In the genomic region with DNA sequence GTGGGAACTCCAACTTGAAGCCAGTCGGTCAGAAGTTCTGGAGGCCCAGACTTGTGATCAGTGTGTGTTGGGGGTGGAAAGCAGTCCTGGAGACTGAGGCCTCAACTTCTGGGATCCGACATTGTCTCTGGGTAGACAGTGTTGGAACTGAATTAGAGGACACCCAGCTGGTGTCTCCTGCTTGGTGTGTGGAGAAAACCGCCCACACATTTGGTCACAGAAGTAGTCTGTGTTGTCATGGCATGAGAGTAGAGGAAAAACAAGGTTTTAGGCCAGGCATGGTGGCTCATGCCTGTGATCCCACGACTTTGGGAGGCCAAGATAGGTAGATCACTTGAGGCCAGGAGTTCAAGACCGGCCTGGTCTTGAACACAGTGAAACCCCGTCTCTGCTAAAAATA, we compare ENCODE assay signal across 23 cellular contexts. TPM values are rescaled to one million over a fixed set of nuclear protein-coding genes. Genes with fewer than 3 reads are reported as not detected.
A peak's percentile ranks its signal among the peaks of the same experiment; 100 is the strongest.
DNase-seq lines count a peak whose midpoint lies in the region; TF ChIP-seq lines count a peak whose summit lies in the region.
"Had no signal": no experiment of that assay in that cellular context is flagged by ENCODE, and none has a peak within 500 bp of the region (broad histone marks: within the 10 kb centered on the region; RNA-seq: fewer than 3 reads in every experiment).

No MANE protein-coding gene starts in this region.

- no peak overlapping the region for H3K4me3 Mint-ChIP-seq in activated CD4-positive, alpha-beta T cell treated with anti-CD3 and anti-CD28 coated beads, Interleukin-2, amount 10 ng/mL, durations not matched to agents 24 days and 14 days
- H3K4me3 Mint-ChIP-seq in activated CD4-positive, alpha-beta T cell treated with anti-CD3 and anti-CD28 coated beads, Interleukin-2, amount 10 ng/mL, durations not matched to agents 7 days and 5 days = no peak overlapping the region
- no peak overlapping the region for H3K4me3 Mint-ChIP-seq in activated naive CD8-positive, alpha-beta T cell treated with anti-CD3 and anti-CD28 coated beads for 36 hours
- H3K4me3 Mint-ChIP-seq: activated naive CD4-positive, alpha-beta T cell treated with anti-CD3 and anti-CD28 coated beads, Interleukin-2, amount 50 U/mL, for 24 hours had no signal

- H3K18ac ChIP-seq in trophoblast cell (ENCODE audit: low read length) = no peak overlapping the region

- H3K27ac ChIP-seq in GM23248 (0 out of 2 replicates have a peak overlapping the region, but pooled peaks have one; percentile 6), trophoblast cell (ENCODE audit: low read depth, low read length) (no peak overlapping the region)
- H3K27ac ChIP-seq: gastrocnemius medialis, Peyer's patch, psoas muscle, skin epidermis, thyroid gland had no signal

- peak overlapping the region; percentile 48 for H3K27ac Mint-ChIP-seq in activated CD4-positive, alpha-beta T cell treated with anti-CD3 and anti-CD28 coated beads, Interleukin-2, amount 10 ng/mL, durations not matched to agents 24 days and 14 days
- no peak overlapping the region for H3K27ac Mint-ChIP-seq in activated CD4-positive, alpha-beta T cell treated with anti-CD3 and anti-CD28 coated beads, Interleukin-2, amount 10 ng/mL, durations not matched to agents 7 days and 5 days
- peak overlapping the region; percentile 72 for H3K27ac Mint-ChIP-seq in activated naive CD8-positive, alpha-beta T cell treated with anti-CD3 and anti-CD28 coated beads for 36 hours
- H3K27ac Mint-ChIP-seq: activated naive CD4-positive, alpha-beta T cell treated with anti-CD3 and anti-CD28 coated beads, Interleukin-2, amount 50 U/mL, for 24 hours had no signal

- H3K27me3 Mint-ChIP-seq in activated CD4-positive, alpha-beta T cell treated with anti-CD3 and anti-CD28 coated beads, Interleukin-2, amount 10 ng/mL, durations not matched to agents 24 days and 14 days = no peaks in the 10 kb centered on the region
- no peaks in the 10 kb centered on the region for H3K27me3 Mint-ChIP-seq in activated CD4-positive, alpha-beta T cell treated with anti-CD3 and anti-CD28 coated beads, Interleukin-2, amount 10 ng/mL, durations not matched to agents 7 days and 5 days
- H3K27me3 Mint-ChIP-seq in activated naive CD8-positive, alpha-beta T cell treated with anti-CD3 and anti-CD28 coated beads for 36 hours = no peaks in the 10 kb centered on the region
- H3K27me3 Mint-ChIP-seq: activated naive CD4-positive, alpha-beta T cell treated with anti-CD3 and anti-CD28 coated beads, Interleukin-2, amount 50 U/mL, for 24 hours had no signal

- H3K79me2 ChIP-seq in GM23248 (ENCODE audit: insufficient read depth) = peaks cover 100% of the 10 kb centered on the region
- H3K79me2 ChIP-seq in trophoblast cell (ENCODE audit: control insufficient read depth, insufficient read depth, low read length, poor library complexity) = peaks cover 2% of the 10 kb centered on the region

- H3K14ac ChIP-seq in trophoblast cell (ENCODE audit: low read length) = no peak overlapping the region

- in situ Hi-C loops in GM23248 (cut with MboI) = no loop called here

- peaks cover 20% of the 10 kb centered on the region for H3K4me1 ChIP-seq in GM23248 (ENCODE audit: insufficient read depth)
- peaks cover 0 to 3% of the 10 kb centered on the region in 2 experiments for H3K4me1 ChIP-seq in trophoblast cell (ENCODE audit: control insufficient read depth in 1 of 2, insufficient read depth in 2 of 2, low read length in 2 of 2)
- H3K4me1 ChIP-seq: gastrocnemius medialis, Peyer's patch, psoas muscle, thyroid gland had no signal

- CTCF ChIA-PET in activated CD4-positive, alpha-beta T cell treated with anti-CD3 and anti-CD28 coated beads, Interleukin-2, amount 10 ng/mL, durations not matched to agents 7 days and 5 days (lab: Charles Lee) = no interaction called here

- H4K91ac ChIP-seq in trophoblast cell (ENCODE audit: low read depth, low read length) = no peak overlapping the region

- H3K79me1 ChIP-seq in trophoblast cell (ENCODE audit: low read length) = no peaks in the 10 kb centered on the region

- no peak overlapping the region for H4K12ac ChIP-seq in trophoblast cell (ENCODE audit: low read depth, low read length)

- no peak overlapping the region for H3K23ac ChIP-seq in trophoblast cell (ENCODE audit: low read length)

- H4K8ac ChIP-seq in trophoblast cell (ENCODE audit: low read depth, low read length) = no peak overlapping the region

- H3K36me3 ChIP-seq in GM23248 (ENCODE audit: low read depth) = peaks cover 32% of the 10 kb centered on the region
- peaks cover 16 to 20% of the 10 kb centered on the region in 2 experiments for H3K36me3 ChIP-seq in trophoblast cell (ENCODE audit: control insufficient read depth in 1 of 2, insufficient read depth in 2 of 2, low read length in 2 of 2)

- peak overlapping the region; percentile 19 for H3K4ac ChIP-seq in trophoblast cell (ENCODE audit: low read depth, low read length)

- no peak overlapping the region for H2AK5ac ChIP-seq in trophoblast cell (ENCODE audit: low read length)

- no peaks in the 10 kb centered on the region for H4K20me1 ChIP-seq in GM23248 (ENCODE audit: insufficient read depth)

- peaks cover 27% of the 10 kb centered on the region for H3K4me1 Mint-ChIP-seq in activated CD4-positive, alpha-beta T cell treated with anti-CD3 and anti-CD28 coated beads, Interleukin-2, amount 10 ng/mL, durations not matched to agents 24 days and 14 days
- H3K4me1 Mint-ChIP-seq in activated CD4-positive, alpha-beta T cell treated with anti-CD3 and anti-CD28 coated beads, Interleukin-2, amount 10 ng/mL, durations not matched to agents 7 days and 5 days = peaks cover 14% of the 10 kb centered on the region
- H3K4me1 Mint-ChIP-seq in activated naive CD8-positive, alpha-beta T cell treated with anti-CD3 and anti-CD28 coated beads for 36 hours = peaks cover 21% of the 10 kb centered on the region

- DNase-seq in activated CD4-positive, alpha-beta T cell treated with anti-CD3 and anti-CD28 coated beads, Interleukin-2, amount 10 ng/mL, durations not matched to agents 24 days and 14 days = no peak
- no peak for DNase-seq in activated CD4-positive, alpha-beta T cell treated with anti-CD3 and anti-CD28 coated beads, Interleukin-2, amount 10 ng/mL, durations not matched to agents 7 days and 5 days
- DNase-seq in GM23248 = peak; percentile 44
- DNase-seq in activated naive CD8-positive, alpha-beta T cell treated with anti-CD3 and anti-CD28 coated beads for 36 hours = peak; percentile 5
- no peak for DNase-seq in trophoblast cell
- no peak for DNase-seq in NCI-H2227 (lab: John Stamatoyannopoulos, UW; ENCODE audit: unreplicated experiment)
- no peak for DNase-seq in GM10266 (ENCODE audit: extremely low spot score)
- DNase-seq in C1 segment of cervical spinal cord (lab: John Stamatoyannopoulos, UW) = no peak
- DNase-seq: 8988T; AML-193; DND-41; gastrocnemius medialis; MM.1S; NCI-H1436; NCI-H510A; Peyer's patch; psoas muscle; stimulated activated CD4-positive, alpha-beta T cell treated with anti-CD3 and anti-CD28 coated beads, Interleukin-2, amount 100 ng/mL, for 24 hours; stimulated activated naive CD4-positive, alpha-beta T cell; thyroid gland had no signal

- H3F3A ChIP-seq in GM23248 (ENCODE audit: insufficient read depth) = peaks cover 13% of the 10 kb centered on the region; the same call in 1 of the 2 replicates

- peaks cover 49% of the 10 kb centered on the region for H3K36me3 Mint-ChIP-seq in activated CD4-positive, alpha-beta T cell treated with anti-CD3 and anti-CD28 coated beads, Interleukin-2, amount 10 ng/mL, durations not matched to agents 24 days and 14 days (ENCODE audit: low read depth)
- H3K36me3 Mint-ChIP-seq in activated CD4-positive, alpha-beta T cell treated with anti-CD3 and anti-CD28 coated beads, Interleukin-2, amount 10 ng/mL, durations not matched to agents 7 days and 5 days (ENCODE audit: low read depth) = peaks cover 46% of the 10 kb centered on the region
- H3K36me3 Mint-ChIP-seq in activated naive CD8-positive, alpha-beta T cell treated with anti-CD3 and anti-CD28 coated beads for 36 hours = peaks cover 28% of the 10 kb centered on the region

- intact Hi-C loops in activated CD4-positive, alpha-beta T cell treated with anti-CD3 and anti-CD28 coated beads, Interleukin-2, amount 10 ng/mL, durations not matched to agents 24 days and 14 days (cut with micrococcal nuclease) = loop anchor here (5.0 kb wide), 1 partner anchor 42 kb away; no protein-coding TSS in a partner anchor

- POLR2A ChIA-PET in activated CD4-positive, alpha-beta T cell treated with anti-CD3 and anti-CD28 coated beads, Interleukin-2, amount 10 ng/mL, durations not matched to agents 7 days and 5 days (lab: Charles Lee) = no interaction called here

- H3K4me3 ChIP-seq in GM23248 (no peak overlapping the region), trophoblast cell (ENCODE audit: low read depth, low read length) (no peak overlapping the region)
- H3K4me3 ChIP-seq: gastrocnemius medialis, lung, Peyer's patch, psoas muscle, skin epidermis, thyroid gland had no signal

- no peaks in the 10 kb centered on the region for H3K9me3 Mint-ChIP-seq in activated CD4-positive, alpha-beta T cell treated with anti-CD3 and anti-CD28 coated beads, Interleukin-2, amount 10 ng/mL, durations not matched to agents 24 days and 14 days
- no peaks in the 10 kb centered on the region for H3K9me3 Mint-ChIP-seq in activated CD4-positive, alpha-beta T cell treated with anti-CD3 and anti-CD28 coated beads, Interleukin-2, amount 10 ng/mL, durations not matched to agents 7 days and 5 days
- H3K9me3 Mint-ChIP-seq in activated naive CD8-positive, alpha-beta T cell treated with anti-CD3 and anti-CD28 coated beads for 36 hours = no peaks in the 10 kb centered on the region
- H3K9me3 Mint-ChIP-seq: activated naive CD4-positive, alpha-beta T cell treated with anti-CD3 and anti-CD28 coated beads, Interleukin-2, amount 50 U/mL, for 24 hours had no signal

- H3K9me2 ChIP-seq in GM23248 (ENCODE audit: insufficient read depth) = no peaks in the 10 kb centered on the region

- H2AFZ ChIP-seq in GM23248 (no peak overlapping the region), trophoblast cell (ENCODE audit: insufficient read depth, low read length, poor library complexity) (no peak overlapping the region)

- no peak for TF ChIP-seq CTCF in GM10266 (IDR thresholded peaks at IDR 0.05; ENCODE audit: control insufficient read depth, insufficient read depth, low read depth, missing control alignments)

- no peaks in the 10 kb centered on the region for H3K27me3 ChIP-seq in GM23248 (replicated peaks; ENCODE audit: insufficient read depth)
- H3K27me3 ChIP-seq in trophoblast cell (ENCODE audit: insufficient read depth, low read length) = no peaks in the 10 kb centered on the region
- H3K27me3 ChIP-seq: gastrocnemius medialis, Peyer's patch, thyroid gland had no signal

- no peak overlapping the region for H2BK12ac ChIP-seq in trophoblast cell (ENCODE audit: low read length)

- H3K9me3 ChIP-seq in GM23248 (ENCODE audit: low read depth) = no peaks in the 10 kb centered on the region
- no peaks in the 10 kb centered on the region for H3K9me3 ChIP-seq in trophoblast cell (ENCODE audit: insufficient read depth, low read depth, low read length)
- H3K9me3 ChIP-seq: gastrocnemius medialis, Peyer's patch, psoas muscle, thyroid gland had no signal

- H2BK120ac ChIP-seq in trophoblast cell (ENCODE audit: insufficient read depth, low read length, poor library complexity) = no peak overlapping the region

- H2BK5ac ChIP-seq in trophoblast cell (ENCODE audit: low read depth, low read length, poor library complexity) = no peak overlapping the region

- 80 to 81% methylated on average over 6 of the region's 6 CpGs for WGBS in GM23248 (ENCODE audit: low coverage in 1 of 2, low lambda C conversion rate in 2 of 2, missing lambda C conversion rate in 2 of 2), 2 experiments
- WGBS in trophoblast cell (ENCODE audit: extremely low coverage, insufficient coverage, insufficient read length) = no CpG with 5 or more reads among the region's 6 CpGs

- H3K9ac ChIP-seq in GM23248 = no peak overlapping the region
- H3K9ac ChIP-seq in trophoblast cell (ENCODE audit: low read length) = no peak overlapping the region

- H3K4me2 ChIP-seq in GM23248 (ENCODE audit: unreplicated experiment) (no peak overlapping the region), trophoblast cell (ENCODE audit: low read length) (no peak overlapping the region)

RNA-seq across cellular contexts. Expression of gene PUM2, which starts 51.5 kb away (rescaled TPM):
- 122 and 130 TPM in 2 replicates for total RNA-seq in activated CD4-positive, alpha-beta T cell treated with anti-CD3 and anti-CD28 coated beads, Interleukin-2, amount 10 ng/mL, durations not matched to agents 24 days and 14 days
- total RNA-seq in activated CD4-positive, alpha-beta T cell treated with anti-CD3 and anti-CD28 coated beads, Interleukin-2, amount 10 ng/mL, durations not matched to agents 7 days and 5 days = 100 to 1,000 TPM; 123 to 131 TPM
- total RNA-seq in GM23248 (2014; rRNA removed; shearing (Covaris generic)) = 18.3 and 21.9 TPM in 2 replicates
- polyA plus RNA-seq in GM23248 (2016; fragmentation: Nextera tagmentation; extraction: Ambion mirVana) = 12.0 and 13.6 TPM in 2 replicates
- total RNA-seq in activated naive CD8-positive, alpha-beta T cell treated with anti-CD3 and anti-CD28 coated beads for 36 hours = 100 to 1,000 TPM; 107 to 108 TPM
- 48.9 and 50.0 TPM in 2 replicates for polyA plus RNA-seq in trophoblast cell (2013)

Comparison
In these comparisons a context has a peak if more than half of its experiments do, and no peak if none do; other contexts are left out.
1. DNase-seq: peak in GM23248 (single experiment) and activated naive CD8-positive, alpha-beta T cell treated with anti-CD3 and anti-CD28 coated beads for 36 hours (single experiment); none in activated CD4-positive, alpha-beta T cell treated with anti-CD3 and anti-CD28 coated beads, Interleukin-2, amount 10 ng/mL, durations not matched to agents 24 days and 14 days (single experiment), activated CD4-positive, alpha-beta T cell treated with anti-CD3 and anti-CD28 coated beads, Interleukin-2, amount 10 ng/mL, durations not matched to agents 7 days and 5 days (single experiment), trophoblast cell (0 of 2), NCI-H2227 (single experiment), GM10266 (single experiment) and C1 segment of cervical spinal cord (0 of 14).